8 cellular contexts compared by ENCODE assay signal in the genomic region with DNA sequence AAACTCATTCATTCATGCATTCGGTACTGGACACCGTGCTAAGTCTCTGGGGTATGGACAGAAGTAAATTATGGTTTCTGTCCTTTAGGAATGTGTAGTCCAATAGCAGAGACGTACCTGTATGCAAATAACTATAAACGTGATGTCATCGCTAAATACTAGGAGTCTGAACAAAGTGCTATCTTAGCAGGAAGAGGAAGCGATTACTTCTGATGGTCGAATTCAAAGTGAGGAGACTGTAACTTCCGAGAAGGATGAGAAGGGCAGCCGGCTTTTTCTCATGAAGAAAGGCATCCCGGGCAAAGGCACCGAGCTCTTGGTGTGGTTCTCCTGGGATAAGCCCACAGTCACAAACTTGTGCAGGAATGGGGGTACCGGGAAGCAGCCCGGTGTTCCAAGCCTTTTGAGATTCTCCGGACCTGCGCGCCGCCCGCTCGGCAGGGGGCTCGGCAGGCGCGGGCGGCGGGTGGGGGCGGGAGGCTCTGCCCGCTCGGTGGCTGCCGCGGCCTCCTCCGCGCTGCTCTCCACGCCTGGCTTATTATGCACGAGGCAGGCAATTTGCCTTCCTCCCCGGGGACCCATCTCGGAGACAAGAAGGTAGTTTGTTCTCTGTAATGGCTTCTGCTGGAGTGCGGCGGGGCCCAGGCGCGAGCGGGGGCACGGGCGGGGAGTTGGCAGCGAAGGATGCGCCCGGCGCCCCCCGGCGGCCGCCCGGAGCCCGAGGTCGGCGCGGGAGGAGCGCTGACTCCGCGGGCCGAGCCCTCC.
DNase-seq lines count a peak whose midpoint lies in the region; ATAC-seq and TF ChIP-seq lines count a peak whose summit lies in the region.

No MANE protein-coding gene starts in this region.

- DNase-seq in CD1c-positive myeloid dendritic cell (ENCODE audit: extremely low spot score) (peak; percentile 21), LHCN-M2 (ENCODE audit: low read depth) (peak; percentile 31), epithelial cell of proximal tubule (ENCODE audit: low read depth) (no peak)
- peak; percentile 36 for DNase-seq in activated CD4-positive, CD25-positive, alpha-beta regulatory T cell treated with anti-CD3 and anti-CD28 coated beads, Interleukin-2, amount 50 U/mL, for 72 hours

- H3K27ac ChIP-seq in mucosa of rectum (ENCODE audit: low read depth in 2 of 2, low read length in 2 of 2): no peak overlapping the region
- peak overlapping the region; percentile 33 for H3K27ac ChIP-seq in thymus (ENCODE audit: low read depth)

- 6% methylated on average over 58 of the region's 58 CpGs for WGBS in thymus

- H3K4me3 ChIP-seq in epithelial cell of proximal tubule (ENCODE audit: low read depth, low read length): peak overlapping the region; percentile 63
- H3K4me3 ChIP-seq in mucosa of rectum (ENCODE audit: low read length in 2 of 2): peak overlapping the region; percentile 53 to 69
- H3K4me3 ChIP-seq in thymus (ENCODE audit: low read length): peak overlapping the region; percentile 81

- peak; percentile 32 for TF ChIP-seq CTCF in epithelial cell of proximal tubule (conservative IDR thresholded peaks at IDR 0.05; ENCODE audit: low read depth, low read length)

- H3K4me1 ChIP-seq in mucosa of rectum (ENCODE audit: control insufficient read depth in 2 of 2, insufficient read depth in 2 of 2, low read length in 2 of 2) (peaks cover 4 to 6% of the 10 kb centered on the region in 2 donors), thymus (ENCODE audit: control insufficient read depth, insufficient read depth, low read length) (peaks cover 6% of the 10 kb centered on the region)

- H3K9ac ChIP-seq in mucosa of rectum (ENCODE audit: low read depth in 1 of 2, low read length in 2 of 2): peak overlapping the region in 1 of 2 donors; percentile 39

- H3K36me3 ChIP-seq in mucosa of rectum (ENCODE audit: control insufficient read depth in 2 of 2, insufficient read depth in 2 of 2, low read length in 2 of 2) (no peaks in the 10 kb centered on the region), thymus (ENCODE audit: control insufficient read depth, insufficient read depth) (no peaks in the 10 kb centered on the region)

- no peaks in the 10 kb centered on the region for H3K9me3 ChIP-seq in mucosa of rectum (ENCODE audit: control insufficient read depth in 2 of 2, low read length in 2 of 2)
- peaks cover 3% of the 10 kb centered on the region for H3K9me3 ChIP-seq in thymus (ENCODE audit: control insufficient read depth)

- no peak for ATAC-seq in HG03025 (IDR thresholded peaks at IDR 0.05; ENCODE audit: low FRiP score, unreplicated experiment)
- no peak for ATAC-seq in HG03196 (IDR thresholded peaks at IDR 0.05; ENCODE audit: unreplicated experiment)

- H3K27me3 ChIP-seq in mucosa of rectum (ENCODE audit: control insufficient read depth in 2 of 2, insufficient read depth in 2 of 2, low read length in 2 of 2) (peaks cover 2 to 9% of the 10 kb centered on the region in 2 donors), thymus (ENCODE audit: control insufficient read depth, insufficient read depth) (no peaks in the 10 kb centered on the region)
